ENCODE assay signal across 21 cellular contexts in the genomic region with DNA sequence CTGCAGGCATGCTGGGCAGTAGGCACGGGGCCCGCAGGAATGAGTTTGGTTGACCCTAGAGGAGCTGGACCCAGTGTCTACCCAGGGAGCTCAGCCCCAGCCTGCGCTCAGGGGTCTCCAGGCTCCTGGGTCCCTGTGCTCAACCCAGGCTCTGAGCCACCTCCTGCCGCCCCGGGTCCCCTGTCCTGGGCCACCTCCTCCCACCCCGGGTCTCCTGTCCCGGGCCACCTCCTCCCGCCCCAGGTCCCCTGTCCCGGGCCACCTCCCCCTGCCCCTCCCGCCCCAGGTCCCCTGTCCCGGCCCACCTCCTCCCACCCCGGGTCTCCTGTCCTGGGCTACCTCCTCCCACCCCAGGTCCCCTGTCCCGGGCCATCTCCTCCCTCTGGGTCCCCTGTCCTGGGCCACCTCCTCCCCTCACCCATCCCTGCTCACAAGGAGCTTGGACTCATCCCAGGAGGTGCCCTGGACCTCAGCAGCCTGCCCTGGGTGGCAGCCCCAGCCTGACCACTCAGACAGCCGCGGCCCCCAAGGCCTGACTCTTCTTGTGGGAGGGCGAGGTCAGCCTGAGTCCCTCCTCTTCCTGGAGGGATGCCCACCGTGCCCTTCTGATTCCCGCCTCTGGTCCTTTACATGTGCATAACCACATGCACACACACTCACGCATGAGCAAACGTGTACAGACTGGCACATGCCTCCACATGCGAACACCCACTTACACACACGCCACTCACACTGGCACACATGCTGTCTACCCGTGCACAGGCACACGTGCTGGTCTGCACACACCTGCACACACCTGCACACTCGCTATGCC. TPM values are rescaled to one million over a fixed set of nuclear protein-coding genes. Genes with fewer than 3 reads are reported as not detected.
"Had no signal": no experiment of that assay in that cellular context is flagged by ENCODE, and none has a peak within 500 bp of the region (broad histone marks: within the 10 kb centered on the region; RNA-seq: fewer than 3 reads in every experiment).

No MANE protein-coding gene starts in this region.

- H3K27me3 ChIP-seq: brain microvascular endothelial cell, colonic mucosa, hepatocyte had no signal

- H3K4me3 ChIP-seq: colonic mucosa, hepatocyte, skin epidermis, thoracic aorta had no signal

- H3K27ac ChIP-seq: brain microvascular endothelial cell, colonic mucosa, epithelial cell of prostate, hepatocyte, skin epidermis, thoracic aorta had no signal

- H2AFZ ChIP-seq: hepatocyte had no signal

- DNase-seq: activated CD4-positive, alpha-beta T cell treated with anti-CD3 and anti-CD28 coated beads, Interleukin-2, amount 10 ng/mL, durations not matched to agents 24 days and 14 days; activated CD8-positive, alpha-beta memory T cell treated with anti-CD3 and anti-CD28 coated beads for 24 hours; activated CD8-positive, alpha-beta memory T cell treated with anti-CD3 and anti-CD28 coated beads, Interleukin-2, amount 50 U/mL, for 48 hours; activated effector memory CD4-positive, alpha-beta T cell treated with Interleukin-2 at 50 U/mL for 16 hours; activated naive CD4-positive, alpha-beta T cell treated with anti-CD3 and anti-CD28 coated beads, Interleukin-2, amount 10 ng/mL, durations not matched to agents 7 days and 5 days; activated T-cell treated with anti-CD3 and anti-CD28 coated beads, Interleukin-2, amount 50 U/mL, for 48 hours; aorta; brain microvascular endothelial cell; colonic mucosa; endodermal cell; foreskin fibroblast; left colon; stimulated activated CD4-positive, alpha-beta T cell treated with anti-CD3 and anti-CD28 coated beads, Interleukin-4, amount 100 ng/mL, for 1 hour had no signal

- ATAC-seq: left colon, SK-N-SH treated with all-trans-retinoic acid at 6 μM for 48 hours had no signal

- H3K36me3 ChIP-seq: brain microvascular endothelial cell, colonic mucosa, thoracic aorta had no signal

- H3K9me3 ChIP-seq: colonic mucosa, thoracic aorta had no signal

- H3K4me2 ChIP-seq: hepatocyte had no signal

RNA-seq across cellular contexts. Expression of gene LCN12, which starts 2.4 kb away (rescaled TPM):
- total RNA-seq: glomerular endothelial cell, lung microvascular endothelial cell had no signal

RNA-seq across cellular contexts. Expression of gene C8G, which starts 9.4 kb away (rescaled TPM):
- total RNA-seq: glomerular endothelial cell, thoracic aorta had no signal

RNA-seq across cellular contexts. Expression of gene PTGDS, which starts 22.8 kb away (rescaled TPM):
- total RNA-seq: activated CD4-positive, alpha-beta T cell treated with anti-CD3 and anti-CD28 coated beads, Interleukin-2, amount 10 ng/mL, durations not matched to agents 24 days and 14 days; glomerular endothelial cell; progenitor cell of endocrine pancreas had no signal

RNA-seq across cellular contexts. Expression of gene LCNL1, which starts 28.3 kb away (rescaled TPM):
- total RNA-seq: activated CD4-positive, alpha-beta T cell treated with anti-CD3 and anti-CD28 coated beads, Interleukin-2, amount 10 ng/mL, durations not matched to agents 24 days and 14 days; colonic mucosa; glomerular endothelial cell; lung microvascular endothelial cell; progenitor cell of endocrine pancreas; thoracic aorta had no signal
